Comparison of ENCODE assay signal across 2 cellular contexts in the genomic region with DNA sequence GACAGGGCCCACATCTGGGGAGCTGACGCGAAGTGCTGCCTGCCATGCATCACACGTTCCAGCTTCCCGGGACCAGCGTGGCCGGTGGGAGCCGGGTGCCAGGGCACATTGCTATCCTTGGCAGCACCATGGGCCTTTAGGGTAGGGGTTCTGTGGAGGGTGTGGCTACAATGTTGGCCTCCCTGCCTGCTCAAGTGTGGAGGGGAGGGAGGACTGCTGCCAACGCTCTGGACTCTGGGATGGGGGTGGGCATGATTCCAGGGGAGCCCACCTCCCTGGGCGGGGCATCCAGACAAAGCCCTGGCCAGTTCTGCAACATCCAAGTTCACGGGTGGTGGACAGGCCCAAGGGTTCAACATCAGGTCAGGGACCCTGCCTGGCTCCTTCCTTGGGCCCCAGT.
TF ChIP-seq lines count a peak whose summit lies in the region.

No MANE protein-coding gene starts in this region.

TF ChIP-seq in SK-N-SH, 30 proteins besides CTCF, POLR2A, EP300 and RAD21 (continued from another document):
- TF ChIP-seq, protein P1, sequence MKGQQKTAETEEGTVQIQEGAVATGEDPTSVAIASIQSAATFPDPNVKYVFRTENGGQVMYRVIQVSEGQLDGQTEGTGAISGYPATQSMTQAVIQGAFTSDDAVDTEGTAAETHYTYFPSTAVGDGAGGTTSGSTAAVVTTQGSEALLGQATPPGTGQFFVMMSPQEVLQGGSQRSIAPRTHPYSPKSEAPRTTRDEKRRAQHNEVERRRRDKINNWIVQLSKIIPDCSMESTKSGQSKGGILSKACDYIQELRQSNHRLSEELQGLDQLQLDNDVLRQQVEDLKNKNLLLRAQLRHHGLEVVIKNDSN (IDR thresholded peaks at IDR 0.05; ENCODE audit: borderline replicate concordance, low read depth), result no peak
- TF ChIP-seq TAF1 (IDR thresholded peaks at IDR 0.05; ENCODE audit: borderline replicate concordance, low read depth, low read length) (no peak), SMC3 (IDR thresholded peaks at IDR 0.05; ENCODE audit: low read depth, low read length) (no peak), FOXJ3 (CRISPR knock-in tag; IDR thresholded peaks at IDR 0.05) (no peak), MXI1 (IDR thresholded peaks at IDR 0.05; ENCODE audit: low read depth, low read length) (no peak), RXRA (IDR thresholded peaks at IDR 0.05; ENCODE audit: borderline replicate concordance, low read depth) (no peak), CHD2 (IDR thresholded peaks at IDR 0.05; ENCODE audit: low read length, partially characterized antibody) (no peak), NFIC (IDR thresholded peaks at IDR 0.05; ENCODE audit: borderline replicate concordance) (no peak), YY1 (IDR thresholded peaks at IDR 0.05; ENCODE audit: low read depth) (no peak)
- TF ChIP-seq, protein P2, sequence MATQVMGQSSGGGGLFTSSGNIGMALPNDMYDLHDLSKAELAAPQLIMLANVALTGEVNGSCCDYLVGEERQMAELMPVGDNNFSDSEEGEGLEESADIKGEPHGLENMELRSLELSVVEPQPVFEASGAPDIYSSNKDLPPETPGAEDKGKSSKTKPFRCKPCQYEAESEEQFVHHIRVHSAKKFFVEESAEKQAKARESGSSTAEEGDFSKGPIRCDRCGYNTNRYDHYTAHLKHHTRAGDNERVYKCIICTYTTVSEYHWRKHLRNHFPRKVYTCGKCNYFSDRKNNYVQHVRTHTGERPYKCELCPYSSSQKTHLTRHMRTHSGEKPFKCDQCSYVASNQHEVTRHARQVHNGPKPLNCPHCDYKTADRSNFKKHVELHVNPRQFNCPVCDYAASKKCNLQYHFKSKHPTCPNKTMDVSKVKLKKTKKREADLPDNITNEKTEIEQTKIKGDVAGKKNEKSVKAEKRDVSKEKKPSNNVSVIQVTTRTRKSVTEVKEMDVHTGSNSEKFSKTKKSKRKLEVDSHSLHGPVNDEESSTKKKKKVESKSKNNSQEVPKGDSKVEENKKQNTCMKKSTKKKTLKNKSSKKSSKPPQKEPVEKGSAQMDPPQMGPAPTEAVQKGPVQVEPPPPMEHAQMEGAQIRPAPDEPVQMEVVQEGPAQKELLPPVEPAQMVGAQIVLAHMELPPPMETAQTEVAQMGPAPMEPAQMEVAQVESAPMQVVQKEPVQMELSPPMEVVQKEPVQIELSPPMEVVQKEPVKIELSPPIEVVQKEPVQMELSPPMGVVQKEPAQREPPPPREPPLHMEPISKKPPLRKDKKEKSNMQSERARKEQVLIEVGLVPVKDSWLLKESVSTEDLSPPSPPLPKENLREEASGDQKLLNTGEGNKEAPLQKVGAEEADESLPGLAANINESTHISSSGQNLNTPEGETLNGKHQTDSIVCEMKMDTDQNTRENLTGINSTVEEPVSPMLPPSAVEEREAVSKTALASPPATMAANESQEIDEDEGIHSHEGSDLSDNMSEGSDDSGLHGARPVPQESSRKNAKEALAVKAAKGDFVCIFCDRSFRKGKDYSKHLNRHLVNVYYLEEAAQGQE (IDR thresholded peaks at IDR 0.05; ENCODE audit: low read depth, low read length), result no peak
- TF ChIP-seq, protein P3, sequence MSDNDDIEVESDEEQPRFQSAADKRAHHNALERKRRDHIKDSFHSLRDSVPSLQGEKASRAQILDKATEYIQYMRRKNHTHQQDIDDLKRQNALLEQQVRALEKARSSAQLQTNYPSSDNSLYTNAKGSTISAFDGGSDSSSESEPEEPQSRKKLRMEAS (IDR thresholded peaks at IDR 0.05; ENCODE audit: low read depth), result no peak
- TF ChIP-seq, protein P4, sequence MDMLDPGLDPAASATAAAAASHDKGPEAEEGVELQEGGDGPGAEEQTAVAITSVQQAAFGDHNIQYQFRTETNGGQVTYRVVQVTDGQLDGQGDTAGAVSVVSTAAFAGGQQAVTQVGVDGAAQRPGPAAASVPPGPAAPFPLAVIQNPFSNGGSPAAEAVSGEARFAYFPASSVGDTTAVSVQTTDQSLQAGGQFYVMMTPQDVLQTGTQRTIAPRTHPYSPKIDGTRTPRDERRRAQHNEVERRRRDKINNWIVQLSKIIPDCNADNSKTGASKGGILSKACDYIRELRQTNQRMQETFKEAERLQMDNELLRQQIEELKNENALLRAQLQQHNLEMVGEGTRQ (IDR thresholded peaks at IDR 0.05; ENCODE audit: borderline replicate concordance, low read depth, low read length), result no peak
- TF ChIP-seq, protein P5, sequence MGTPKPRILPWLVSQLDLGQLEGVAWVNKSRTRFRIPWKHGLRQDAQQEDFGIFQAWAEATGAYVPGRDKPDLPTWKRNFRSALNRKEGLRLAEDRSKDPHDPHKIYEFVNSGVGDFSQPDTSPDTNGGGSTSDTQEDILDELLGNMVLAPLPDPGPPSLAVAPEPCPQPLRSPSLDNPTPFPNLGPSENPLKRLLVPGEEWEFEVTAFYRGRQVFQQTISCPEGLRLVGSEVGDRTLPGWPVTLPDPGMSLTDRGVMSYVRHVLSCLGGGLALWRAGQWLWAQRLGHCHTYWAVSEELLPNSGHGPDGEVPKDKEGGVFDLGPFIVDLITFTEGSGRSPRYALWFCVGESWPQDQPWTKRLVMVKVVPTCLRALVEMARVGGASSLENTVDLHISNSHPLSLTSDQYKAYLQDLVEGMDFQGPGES (IDR thresholded peaks at IDR 0.05; ENCODE audit: low read depth, low read length), result no peak
TF ChIP-seq in SK-N-SH: peak in this region for 0.

TF ChIP-seq in SK-N-SH treated with all-trans-retinoic acid at 6 μM for 48 hours, 23 proteins besides CTCF, POLR2A, EP300 and RAD21 (continued from another document):
- no peak for TF ChIP-seq PPARA (CRISPR knock-in tag; IDR thresholded peaks at IDR 0.05; ENCODE audit: borderline replicate concordance)
- TF ChIP-seq, protein P6, sequence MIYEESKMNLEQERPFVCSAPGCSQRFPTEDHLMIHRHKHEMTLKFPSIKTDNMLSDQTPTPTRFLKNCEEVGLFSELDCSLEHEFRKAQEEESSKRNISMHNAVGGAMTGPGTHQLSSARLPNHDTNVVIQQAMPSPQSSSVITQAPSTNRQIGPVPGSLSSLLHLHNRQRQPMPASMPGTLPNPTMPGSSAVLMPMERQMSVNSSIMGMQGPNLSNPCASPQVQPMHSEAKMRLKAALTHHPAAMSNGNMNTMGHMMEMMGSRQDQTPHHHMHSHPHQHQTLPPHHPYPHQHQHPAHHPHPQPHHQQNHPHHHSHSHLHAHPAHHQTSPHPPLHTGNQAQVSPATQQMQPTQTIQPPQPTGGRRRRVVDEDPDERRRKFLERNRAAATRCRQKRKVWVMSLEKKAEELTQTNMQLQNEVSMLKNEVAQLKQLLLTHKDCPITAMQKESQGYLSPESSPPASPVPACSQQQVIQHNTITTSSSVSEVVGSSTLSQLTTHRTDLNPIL (CRISPR knock-in tag; IDR thresholded peaks at IDR 0.05; ENCODE audit: low read depth), result no peak
- TF ChIP-seq TOX (CRISPR knock-in tag; IDR thresholded peaks at IDR 0.05; ENCODE audit: borderline replicate concordance), result no peak
- TF ChIP-seq, protein P7, sequence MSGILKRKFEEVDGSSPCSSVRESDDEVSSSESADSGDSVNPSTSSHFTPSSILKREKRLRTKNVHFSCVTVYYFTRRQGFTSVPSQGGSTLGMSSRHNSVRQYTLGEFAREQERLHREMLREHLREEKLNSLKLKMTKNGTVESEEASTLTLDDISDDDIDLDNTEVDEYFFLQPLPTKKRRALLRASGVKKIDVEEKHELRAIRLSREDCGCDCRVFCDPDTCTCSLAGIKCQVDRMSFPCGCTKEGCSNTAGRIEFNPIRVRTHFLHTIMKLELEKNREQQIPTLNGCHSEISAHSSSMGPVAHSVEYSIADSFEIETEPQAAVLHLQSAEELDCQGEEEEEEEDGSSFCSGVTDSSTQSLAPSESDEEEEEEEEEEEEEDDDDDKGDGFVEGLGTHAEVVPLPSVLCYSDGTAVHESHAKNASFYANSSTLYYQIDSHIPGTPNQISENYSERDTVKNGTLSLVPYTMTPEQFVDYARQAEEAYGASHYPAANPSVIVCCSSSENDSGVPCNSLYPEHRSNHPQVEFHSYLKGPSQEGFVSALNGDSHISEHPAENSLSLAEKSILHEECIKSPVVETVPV (CRISPR knock-in tag; IDR thresholded peaks at IDR 0.05), result no peak
- TF ChIP-seq ZNF70 (CRISPR knock-in tag; IDR thresholded peaks at IDR 0.05), result no peak
- no peak for TF ChIP-seq ZC3H10 (CRISPR knock-in tag; IDR thresholded peaks at IDR 0.05)
- TF ChIP-seq TCF4 (CRISPR knock-in tag; IDR thresholded peaks at IDR 0.05; ENCODE audit: borderline replicate concordance), result no peak
- no peak for TF ChIP-seq SNAI2 (CRISPR knock-in tag; IDR thresholded peaks at IDR 0.05)
- TF ChIP-seq ARNTL (CRISPR knock-in tag; IDR thresholded peaks at IDR 0.05; ENCODE audit: borderline replicate concordance, low read depth), result no peak
- TF ChIP-seq, protein P8, sequence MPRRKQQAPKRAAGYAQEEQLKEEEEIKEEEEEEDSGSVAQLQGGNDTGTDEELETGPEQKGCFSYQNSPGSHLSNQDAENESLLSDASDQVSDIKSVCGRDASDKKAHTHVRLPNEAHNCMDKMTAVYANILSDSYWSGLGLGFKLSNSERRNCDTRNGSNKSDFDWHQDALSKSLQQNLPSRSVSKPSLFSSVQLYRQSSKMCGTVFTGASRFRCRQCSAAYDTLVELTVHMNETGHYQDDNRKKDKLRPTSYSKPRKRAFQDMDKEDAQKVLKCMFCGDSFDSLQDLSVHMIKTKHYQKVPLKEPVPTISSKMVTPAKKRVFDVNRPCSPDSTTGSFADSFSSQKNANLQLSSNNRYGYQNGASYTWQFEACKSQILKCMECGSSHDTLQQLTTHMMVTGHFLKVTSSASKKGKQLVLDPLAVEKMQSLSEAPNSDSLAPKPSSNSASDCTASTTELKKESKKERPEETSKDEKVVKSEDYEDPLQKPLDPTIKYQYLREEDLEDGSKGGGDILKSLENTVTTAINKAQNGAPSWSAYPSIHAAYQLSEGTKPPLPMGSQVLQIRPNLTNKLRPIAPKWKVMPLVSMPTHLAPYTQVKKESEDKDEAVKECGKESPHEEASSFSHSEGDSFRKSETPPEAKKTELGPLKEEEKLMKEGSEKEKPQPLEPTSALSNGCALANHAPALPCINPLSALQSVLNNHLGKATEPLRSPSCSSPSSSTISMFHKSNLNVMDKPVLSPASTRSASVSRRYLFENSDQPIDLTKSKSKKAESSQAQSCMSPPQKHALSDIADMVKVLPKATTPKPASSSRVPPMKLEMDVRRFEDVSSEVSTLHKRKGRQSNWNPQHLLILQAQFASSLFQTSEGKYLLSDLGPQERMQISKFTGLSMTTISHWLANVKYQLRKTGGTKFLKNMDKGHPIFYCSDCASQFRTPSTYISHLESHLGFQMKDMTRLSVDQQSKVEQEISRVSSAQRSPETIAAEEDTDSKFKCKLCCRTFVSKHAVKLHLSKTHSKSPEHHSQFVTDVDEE (CRISPR knock-in tag; IDR thresholded peaks at IDR 0.05), result no peak
- no peak for TF ChIP-seq ISL1 (CRISPR knock-in tag; IDR thresholded peaks at IDR 0.05)
- TF ChIP-seq, protein P9, sequence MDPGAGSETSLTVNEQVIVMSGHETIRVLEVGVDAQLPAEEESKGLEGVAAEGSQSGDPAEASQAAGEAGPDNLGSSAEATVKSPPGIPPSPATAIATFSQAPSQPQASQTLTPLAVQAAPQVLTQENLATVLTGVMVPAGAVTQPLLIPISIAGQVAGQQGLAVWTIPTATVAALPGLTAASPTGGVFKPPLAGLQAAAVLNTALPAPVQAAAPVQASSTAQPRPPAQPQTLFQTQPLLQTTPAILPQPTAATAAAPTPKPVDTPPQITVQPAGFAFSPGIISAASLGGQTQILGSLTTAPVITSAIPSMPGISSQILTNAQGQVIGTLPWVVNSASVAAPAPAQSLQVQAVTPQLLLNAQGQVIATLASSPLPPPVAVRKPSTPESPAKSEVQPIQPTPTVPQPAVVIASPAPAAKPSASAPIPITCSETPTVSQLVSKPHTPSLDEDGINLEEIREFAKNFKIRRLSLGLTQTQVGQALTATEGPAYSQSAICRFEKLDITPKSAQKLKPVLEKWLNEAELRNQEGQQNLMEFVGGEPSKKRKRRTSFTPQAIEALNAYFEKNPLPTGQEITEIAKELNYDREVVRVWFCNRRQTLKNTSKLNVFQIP (CRISPR knock-in tag; IDR thresholded peaks at IDR 0.05; ENCODE audit: borderline replicate concordance, low read depth), result no peak
- TF ChIP-seq ESRRG (CRISPR knock-in tag; IDR thresholded peaks at IDR 0.05), result no peak
- TF ChIP-seq ZFP3 (CRISPR knock-in tag; IDR thresholded peaks at IDR 0.05), result no peak
- no peak for TF ChIP-seq ZFP30 (CRISPR knock-in tag; IDR thresholded peaks at IDR 0.05)
